ENCODE assay signal across 7 cellular contexts in the genomic region with DNA sequence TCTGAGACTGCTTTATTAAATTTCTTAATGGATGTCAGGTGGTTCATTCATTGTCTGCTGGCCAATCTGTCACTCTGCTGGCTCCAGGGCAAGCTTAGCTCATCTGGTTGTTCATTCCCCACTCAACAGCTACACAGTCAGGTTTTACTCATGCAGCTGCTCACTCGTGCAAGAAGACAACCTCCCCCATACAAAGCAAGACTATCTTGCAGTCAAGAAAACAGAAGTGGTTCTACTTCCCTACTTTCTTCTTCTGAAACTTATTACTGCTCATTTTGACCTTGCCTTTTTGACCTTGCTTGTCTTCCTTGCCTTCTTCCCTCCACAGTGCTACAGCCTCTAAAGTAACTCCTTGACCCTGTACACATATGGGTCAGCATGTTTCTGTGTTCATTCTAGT.
DNase-seq lines count a peak whose midpoint lies in the region; ATAC-seq and TF ChIP-seq lines count a peak whose summit lies in the region.

No MANE protein-coding gene starts in this region.

- no peaks in the 10 kb centered on the region for H3K9me3 ChIP-seq in BE2C

- DNase-seq in SKM-1 treated with dmso at 0.1 percent for 144 hours (lab: John Stamatoyannopoulos, UW; ENCODE audit: unreplicated experiment) (peak; percentile 78), BE2C (no peak), NCI-H2029 (lab: John Stamatoyannopoulos, UW) (no peak), amygdala (lab: John Stamatoyannopoulos, UW) (no peak)
- DNase-seq in stimulated activated effector memory CD8-positive, alpha-beta T cell treated with anti-CD3 and anti-CD28 coated beads, Interleukin-12 subunit alpha, Interleukin-12 subunit beta, amount 100 ng/mL, for 72 hours (ENCODE audit: low spot score in 2 of 2): no peak

- no peak for TF ChIP-seq CTCF in BE2C (IDR thresholded peaks at IDR 0.05; ENCODE audit: low read depth, low read length)

- no peaks in the 10 kb centered on the region for H3K27me3 ChIP-seq in BE2C

- ATAC-seq in GM19351 (IDR thresholded peaks at IDR 0.05; ENCODE audit: unreplicated experiment) (peak; percentile 91), HG03095 (IDR thresholded peaks at IDR 0.05; ENCODE audit: unreplicated experiment) (peak; percentile 89)
- ATAC-seq in stimulated activated effector memory CD8-positive, alpha-beta T cell treated with anti-CD3 and anti-CD28 coated beads, Interleukin-12 subunit alpha, Interleukin-12 subunit beta, amount 100 ng/mL, for 72 hours: peak; percentile 66

- H3K4me3 Mint-ChIP-seq in stimulated activated effector memory CD8-positive, alpha-beta T cell treated with anti-CD3 and anti-CD28 coated beads, Interleukin-12 subunit alpha, Interleukin-12 subunit beta, amount 100 ng/mL, for 72 hours: no peak overlapping the region

- H3K4me1 ChIP-seq in BE2C: no peaks in the 10 kb centered on the region

- no peaks in the 10 kb centered on the region for H3K9me3 Mint-ChIP-seq in stimulated activated effector memory CD8-positive, alpha-beta T cell treated with anti-CD3 and anti-CD28 coated beads, Interleukin-12 subunit alpha, Interleukin-12 subunit beta, amount 100 ng/mL, for 72 hours

- peaks cover 24% of the 10 kb centered on the region for H3K36me3 Mint-ChIP-seq in stimulated activated effector memory CD8-positive, alpha-beta T cell treated with anti-CD3 and anti-CD28 coated beads, Interleukin-12 subunit alpha, Interleukin-12 subunit beta, amount 100 ng/mL, for 72 hours

- no peaks in the 10 kb centered on the region for H3K36me3 ChIP-seq in BE2C

- H3K4me3 ChIP-seq in BE2C (ENCODE audit: low read depth, low read length): no peak overlapping the region

- H3K27ac Mint-ChIP-seq in stimulated activated effector memory CD8-positive, alpha-beta T cell treated with anti-CD3 and anti-CD28 coated beads, Interleukin-12 subunit alpha, Interleukin-12 subunit beta, amount 100 ng/mL, for 72 hours: no peak overlapping the region

- peaks cover 15% of the 10 kb centered on the region for H3K4me1 Mint-ChIP-seq in stimulated activated effector memory CD8-positive, alpha-beta T cell treated with anti-CD3 and anti-CD28 coated beads, Interleukin-12 subunit alpha, Interleukin-12 subunit beta, amount 100 ng/mL, for 72 hours
